ENCODE assay signal across 25 cellular contexts in genomic region chr11:90216611-90217010, GRCh38. TPM values are rescaled to one million over a fixed set of nuclear protein-coding genes. Genes with fewer than 3 reads are reported as not detected.
DNase-seq lines count a peak whose midpoint lies in the region; ATAC-seq and TF ChIP-seq lines count a peak whose summit lies in the region.
"Had no signal": no experiment of that assay in that cellular context is flagged by ENCODE, and none has a peak within 500 bp of the region (broad histone marks: within the 10 kb centered on the region; RNA-seq: fewer than 3 reads in every experiment).

No MANE protein-coding gene starts in this region.

- H3K4me1 ChIP-seq in right cardiac atrium (ENCODE audit: control insufficient read depth, insufficient read depth, low read length), result no peaks in the 10 kb centered on the region
- H3K4me1 ChIP-seq in testis, result peaks cover 12% of the 10 kb centered on the region
- H3K4me1 ChIP-seq in Karpas-422 (ENCODE audit: low read length), result peaks cover 50% of the 10 kb centered on the region

- H3K4me3 Mint-ChIP-seq in activated CD4-positive, alpha-beta T cell treated with anti-CD3 and anti-CD28 coated beads, Interleukin-2, amount 10 ng/mL, durations not matched to agents 24 days and 14 days, result peak overlapping the region; percentile 12
- no peak overlapping the region for H3K4me3 Mint-ChIP-seq in CD4-positive, alpha-beta T cell
- no peak overlapping the region for H3K4me3 Mint-ChIP-seq in WTC11
- H3K4me3 Mint-ChIP-seq: T-helper 1 cell treated with Interleukin-12 subunit alpha and Interleukin-12 subunit beta and Interleukin-4 antibody, amounts not matched to agents 30 μg/mL and 1 μg/mL, for 36 hours had no signal

- no peak overlapping the region for H2AFZ ChIP-seq in Karpas-422 (ENCODE audit: low read length)

- H3K4me2 ChIP-seq in Karpas-422 (ENCODE audit: low read depth, low read length, poor library complexity, severe bottlenecking), result no peak overlapping the region

- H3K9ac ChIP-seq in Karpas-422 (ENCODE audit: low read length), result no peak overlapping the region

- H3K27me3 ChIP-seq in CD4-positive, alpha-beta T cell (ENCODE audit: control insufficient read depth, insufficient read depth, low read length), result no peaks in the 10 kb centered on the region
- H3K27me3 ChIP-seq in right cardiac atrium (ENCODE audit: control insufficient read depth, insufficient read depth) (no peaks in the 10 kb centered on the region), testis (no peaks in the 10 kb centered on the region), Karpas-422 (ENCODE audit: low read length) (no peaks in the 10 kb centered on the region)
- H3K27me3 ChIP-seq: adrenal gland, esophagus muscularis mucosa, Peyer's patch, SJSA1, tibial artery had no signal

- intact Hi-C loops in activated CD4-positive, alpha-beta T cell treated with anti-CD3 and anti-CD28 coated beads, Interleukin-2, amount 10 ng/mL, durations not matched to agents 24 days and 14 days (cut with micrococcal nuclease), result no loop called here
- intact Hi-C loops in CD4-positive, alpha-beta T cell (cut with DNase I, micrococcal nuclease), result no loop called here
- intact Hi-C loops in right cardiac atrium (cut with DNase I), result no loop called here
- intact Hi-C loops in testis (cut with DNase I; ENCODE audit: low total_unique reads), result no loop called here

- H3K27ac Mint-ChIP-seq in activated CD4-positive, alpha-beta T cell treated with anti-CD3 and anti-CD28 coated beads, Interleukin-2, amount 10 ng/mL, durations not matched to agents 24 days and 14 days, result peak overlapping the region; percentile 40
- peak overlapping the region; percentile 58 for H3K27ac Mint-ChIP-seq in CD4-positive, alpha-beta T cell
- H3K27ac Mint-ChIP-seq in WTC11, result peak overlapping the region; percentile 78
- H3K27ac Mint-ChIP-seq: T-helper 1 cell treated with Interleukin-12 subunit alpha and Interleukin-12 subunit beta and Interleukin-4 antibody, amounts not matched to agents 30 μg/mL and 1 μg/mL, for 36 hours had no signal

- POLR2A ChIA-PET in CD4-positive, alpha-beta T cell (lab: Charles Lee), result no interaction called here
- POLR2A ChIA-PET in WTC11 (lab: Charles Lee), result no interaction called here

- peaks cover 4% of the 10 kb centered on the region for H3K9me3 Mint-ChIP-seq in activated CD4-positive, alpha-beta T cell treated with anti-CD3 and anti-CD28 coated beads, Interleukin-2, amount 10 ng/mL, durations not matched to agents 24 days and 14 days
- H3K9me3 Mint-ChIP-seq in CD4-positive, alpha-beta T cell, result no peaks in the 10 kb centered on the region
- H3K9me3 Mint-ChIP-seq in WTC11, result peaks cover 13% of the 10 kb centered on the region
- H3K9me3 Mint-ChIP-seq: T-helper 1 cell treated with Interleukin-12 subunit alpha and Interleukin-12 subunit beta and Interleukin-4 antibody, amounts not matched to agents 30 μg/mL and 1 μg/mL, for 36 hours had no signal

- DNase-seq in activated CD4-positive, alpha-beta T cell treated with anti-CD3 and anti-CD28 coated beads, Interleukin-2, amount 10 ng/mL, durations not matched to agents 24 days and 14 days, result no peak
- no peak for DNase-seq in activated CD4-positive, alpha-beta T cell treated with anti-CD3 and anti-CD28 coated beads for 4 hours
- DNase-seq in CD4-positive, alpha-beta T cell, result no peak
- DNase-seq in WTC11 (ENCODE audit: low spot score) (no peak), right cardiac atrium (no peak), testis (no peak), Karpas-422 (no peak)
- DNase-seq: 8988T; activated CD4-positive, alpha-beta T cell treated with anti-CD3 and anti-CD28 coated beads, Interleukin-2, amount 50 U/mL, for 48 hours; adrenal gland; kidney glomerular epithelial cell; NCI-H1092 treated with DMSO at 0.1 percent for 48 hours; NCI-H1930; NCI-H2227 treated with DMSO at 0.1 percent for 48 hours; NCI-H82; occipital lobe; Peyer's patch; stimulated activated CD4-positive, alpha-beta T cell treated with anti-CD3 and anti-CD28 coated beads, Interleukin-2, amount 100 ng/mL, for 48 hours; stimulated activated naive CD4-positive, alpha-beta T cell; tibial artery had no signal

- no peak for TF ChIP-seq CTCF in CD4-positive, alpha-beta T cell (IDR thresholded peaks at IDR 0.05)
- no peak for TF ChIP-seq CTCF in WTC11 (IDR thresholded peaks at IDR 0.05)
- TF ChIP-seq CTCF in testis (IDR thresholded peaks at IDR 0.05), result no peak

- CTCF ChIA-PET in CD4-positive, alpha-beta T cell (lab: Charles Lee), result no interaction called here
- CTCF ChIA-PET in WTC11 (lab: Charles Lee), result no interaction called here

- peaks cover 100% of the 10 kb centered on the region for H3K79me2 ChIP-seq in Karpas-422 (ENCODE audit: low read length)

- TF ChIP-seq POLR2A in testis (IDR thresholded peaks at IDR 0.05), result no peak

- ATAC-seq in CD4-positive, alpha-beta T cell (ENCODE audit: poor library complexity), result no peak
- ATAC-seq in WTC11, result no peak
- ATAC-seq in right cardiac atrium, result peak; percentile 53 to 60
- no peak for ATAC-seq in activated CD4-positive, CD25-positive, alpha-beta regulatory T cell treated with anti-CD3 and anti-CD28 coated beads, Interleukin-2, amount 50 U/mL, for 24 hours

- H3K4me1 Mint-ChIP-seq in activated CD4-positive, alpha-beta T cell treated with anti-CD3 and anti-CD28 coated beads, Interleukin-2, amount 10 ng/mL, durations not matched to agents 24 days and 14 days, result peaks cover 32% of the 10 kb centered on the region
- H3K4me1 Mint-ChIP-seq in CD4-positive, alpha-beta T cell (ENCODE audit: low read depth), result peaks cover 60% of the 10 kb centered on the region
- peaks cover 49% of the 10 kb centered on the region for H3K4me1 Mint-ChIP-seq in WTC11

- H3K4me3 ChIP-seq in right cardiac atrium (ENCODE audit: low read length), result no peak overlapping the region
- no peak overlapping the region for H3K4me3 ChIP-seq in testis
- no peak overlapping the region for H3K4me3 ChIP-seq in Karpas-422 (ENCODE audit: low read length)
- H3K4me3 ChIP-seq: adrenal gland, coronary artery, esophagus muscularis mucosa, Peyer's patch, SJSA1, tibial artery had no signal

- no peaks in the 10 kb centered on the region for H3K27me3 Mint-ChIP-seq in activated CD4-positive, alpha-beta T cell treated with anti-CD3 and anti-CD28 coated beads, Interleukin-2, amount 10 ng/mL, durations not matched to agents 24 days and 14 days
- no peaks in the 10 kb centered on the region for H3K27me3 Mint-ChIP-seq in CD4-positive, alpha-beta T cell
- H3K27me3 Mint-ChIP-seq in WTC11 (ENCODE audit: low read depth), result no peaks in the 10 kb centered on the region

- peaks cover 49% of the 10 kb centered on the region for H3K36me3 Mint-ChIP-seq in activated CD4-positive, alpha-beta T cell treated with anti-CD3 and anti-CD28 coated beads, Interleukin-2, amount 10 ng/mL, durations not matched to agents 24 days and 14 days (ENCODE audit: low read depth)
- peaks cover 48% of the 10 kb centered on the region for H3K36me3 Mint-ChIP-seq in CD4-positive, alpha-beta T cell (ENCODE audit: low read depth)
- peaks cover 46% of the 10 kb centered on the region for H3K36me3 Mint-ChIP-seq in WTC11

- H3K36me3 ChIP-seq in testis (ENCODE audit: low read depth, missing control alignments), result no peaks in the 10 kb centered on the region
- peaks cover 70% of the 10 kb centered on the region for H3K36me3 ChIP-seq in Karpas-422 (ENCODE audit: insufficient read depth, low read length)

- WGBS in right cardiac atrium, result 72% methylated on average over 5 of the region's 5 CpGs
- 90 to 91% methylated on average over 5 of the region's 5 CpGs for WGBS in testis, 2 donors

- no peaks in the 10 kb centered on the region for H3K9me2 ChIP-seq in Karpas-422 (replicated peaks; ENCODE audit: insufficient read depth, low read length)

- no peak overlapping the region for H3K27ac ChIP-seq in CD4-positive, alpha-beta T cell (ENCODE audit: low read depth, low read length)
- no peak overlapping the region for H3K27ac ChIP-seq in right cardiac atrium (ENCODE audit: low read length)
- H3K27ac ChIP-seq in testis, result no peak overlapping the region
- H3K27ac ChIP-seq in Karpas-422 (ENCODE audit: low read length), result no peak overlapping the region
- H3K27ac ChIP-seq: adrenal gland, coronary artery, esophagus muscularis mucosa, Peyer's patch, SJSA1, tibial artery had no signal

- H4K20me1 ChIP-seq in Karpas-422 (ENCODE audit: insufficient read depth, low read depth, low read length), result peaks cover 52% of the 10 kb centered on the region

- no peaks in the 10 kb centered on the region for H3K9me3 ChIP-seq in CD4-positive, alpha-beta T cell (ENCODE audit: control insufficient read depth, low read length)
- H3K9me3 ChIP-seq in right cardiac atrium (ENCODE audit: control insufficient read depth, low read length) (no peaks in the 10 kb centered on the region), testis (no peaks in the 10 kb centered on the region), Karpas-422 (ENCODE audit: low read length) (no peaks in the 10 kb centered on the region)
- H3K9me3 ChIP-seq: adrenal gland, esophagus muscularis mucosa, Peyer's patch, SJSA1, tibial artery had no signal

TF ChIP-seq in WTC11, 78 proteins besides CTCF, POLR2A, EP300 and RAD21 (continues in another document):
- TF ChIP-seq MXD4 (CRISPR knock-in tag; IDR thresholded peaks at IDR 0.05; ENCODE audit: borderline replicate concordance) (no peak), ATF1 (CRISPR knock-in tag; IDR thresholded peaks at IDR 0.05) (no peak), ZSCAN18 (CRISPR knock-in tag; IDR thresholded peaks at IDR 0.05) (no peak), FOXK1 (CRISPR knock-in tag; IDR thresholded peaks at IDR 0.05) (no peak)

RNA-seq across cellular contexts. Expression of gene CHORDC1, which starts 6.2 kb away (rescaled TPM):
- 142 and 149 TPM in 2 replicates for total RNA-seq in activated CD4-positive, alpha-beta T cell treated with anti-CD3 and anti-CD28 coated beads, Interleukin-2, amount 10 ng/mL, durations not matched to agents 24 days and 14 days
- 10 to 100 TPM; 64.6 to 65.9 TPM for total RNA-seq in CD4-positive, alpha-beta T cell
- total RNA-seq in WTC11 (2021) (71.8 to 83.4 TPM (median 74.0 TPM) in 3 replicates), right cardiac atrium (10 to 100 TPM; 30.6 to 49.9 (median 43.4) TPM), testis (10 to 100 TPM; 46.8 to 65.6 TPM)
- polyA plus RNA-seq in right cardiac atrium (30.9 TPM), testis (ENCODE audit: insufficient read depth, low read depth, low replicate concordance) (20.9 TPM)
- total RNA-seq in Karpas-422 (2014; rRNA removed; shearing (Covaris generic); ENCODE audit: low replicate concordance), result 134 and 204 TPM in 2 replicates

Comparison
In these comparisons a context has a peak if more than half of its experiments do, and no peak if none do; other contexts are left out.
1. ATAC-seq: peak in right cardiac atrium (2 of 2); none in CD4-positive, alpha-beta T cell (single experiment), WTC11 (single experiment) and activated CD4-positive, CD25-positive, alpha-beta regulatory T cell treated with anti-CD3 and anti-CD28 coated beads, Interleukin-2, amount 50 U/mL, for 24 hours (0 of 2).
2. Peak in every context shown above with its lines, with median percentiles within 50 percentile points of each other: H3K27ac Mint-ChIP-seq.